In the genomic region with DNA sequence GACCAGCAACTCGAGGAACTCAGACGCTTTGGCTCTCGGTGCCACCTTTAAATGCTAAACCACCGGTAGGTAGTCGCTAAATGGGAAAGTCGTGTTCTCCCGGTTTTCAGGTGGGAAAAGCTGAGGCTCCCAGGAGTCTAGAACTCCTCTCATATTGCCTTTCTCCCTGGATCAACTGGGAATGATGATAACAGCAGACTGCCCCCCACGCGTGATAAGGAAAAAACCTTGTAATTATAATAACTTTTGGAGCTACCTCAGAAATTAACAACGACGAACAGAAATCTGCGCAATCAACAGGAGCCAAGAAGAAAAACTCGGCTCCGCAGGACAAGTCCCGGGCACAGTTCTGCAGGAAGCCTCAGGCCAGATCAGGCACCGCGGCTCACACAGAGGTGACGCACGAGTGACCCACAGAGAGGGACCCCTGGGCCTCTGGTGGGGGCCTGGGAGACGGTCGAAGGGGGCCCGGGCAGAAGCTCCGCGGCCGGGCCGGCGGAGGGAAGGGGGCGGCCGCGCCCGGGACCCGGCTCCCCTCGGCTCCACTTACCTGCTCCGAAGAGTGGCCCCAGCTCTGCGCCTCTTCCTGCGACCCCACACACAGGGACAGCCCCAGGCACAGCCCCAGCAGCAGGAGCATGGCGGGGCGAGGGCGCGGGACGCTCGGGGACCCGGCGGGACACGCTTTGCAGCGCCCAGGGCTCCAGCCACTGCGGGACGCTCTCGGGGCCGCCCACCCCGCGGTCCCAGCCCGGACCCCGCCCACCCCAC, we compare ENCODE assay signal across 8 cellular contexts.
DNase-seq lines count a peak whose midpoint lies in the region; ATAC-seq and TF ChIP-seq lines count a peak whose summit lies in the region.

Gene ITIH5 (minus strand): TSS at position 714 of the 771 bp plus-strand sequence. CDS start 74 bp downstream, at position 640.

- H3K27me3 Mint-ChIP-seq in activated naive CD8-positive, alpha-beta T cell: peaks cover 40% of the 10 kb centered on the region

- H3K4me3 Mint-ChIP-seq in activated naive CD8-positive, alpha-beta T cell: peak within 1 kb of the TSS; percentile 86

- peaks cover 17% of the 10 kb centered on the region for H3K4me1 Mint-ChIP-seq in activated naive CD8-positive, alpha-beta T cell (ENCODE audit: low read depth)

- ATAC-seq in GM21367 (IDR thresholded peaks at IDR 0.05; ENCODE audit: unreplicated experiment): no peak

- no peak for TF ChIP-seq CTCF in GM20000 (IDR thresholded peaks at IDR 0.05; ENCODE audit: extremely low read depth, missing control alignments)

- no peaks in the 10 kb centered on the region for H3K9me3 ChIP-seq in iPS-18c (ENCODE audit: control insufficient read depth, insufficient read depth, low read length)

- H3K27ac Mint-ChIP-seq in activated naive CD8-positive, alpha-beta T cell: no peak within 1 kb of the TSS

- H3K9me3 Mint-ChIP-seq in activated naive CD8-positive, alpha-beta T cell (ENCODE audit: low read depth): no peaks in the 10 kb centered on the region

- H3K4me3 ChIP-seq in iPS-18c (ENCODE audit: insufficient read depth, low read depth, low read length) (peak within 1 kb of the TSS; percentile 70), skeletal muscle cell (ENCODE audit: low read depth, low read length) (peak within 1 kb of the TSS; percentile 30)

- DNase-seq in GM20000 (ENCODE audit: low spot score): peak; percentile 36
- no peak for DNase-seq in skeletal muscle cell (ENCODE audit: low read depth)
- DNase-seq in NCI-H510A (lab: John Stamatoyannopoulos, UW): no peak
- DNase-seq in EL: no peak
- DNase-seq in NCI-H1436 (lab: John Stamatoyannopoulos, UW): no peak

- H3K36me3 Mint-ChIP-seq in activated naive CD8-positive, alpha-beta T cell: peaks cover 2% of the 10 kb centered on the region
